In the genomic region with DNA sequence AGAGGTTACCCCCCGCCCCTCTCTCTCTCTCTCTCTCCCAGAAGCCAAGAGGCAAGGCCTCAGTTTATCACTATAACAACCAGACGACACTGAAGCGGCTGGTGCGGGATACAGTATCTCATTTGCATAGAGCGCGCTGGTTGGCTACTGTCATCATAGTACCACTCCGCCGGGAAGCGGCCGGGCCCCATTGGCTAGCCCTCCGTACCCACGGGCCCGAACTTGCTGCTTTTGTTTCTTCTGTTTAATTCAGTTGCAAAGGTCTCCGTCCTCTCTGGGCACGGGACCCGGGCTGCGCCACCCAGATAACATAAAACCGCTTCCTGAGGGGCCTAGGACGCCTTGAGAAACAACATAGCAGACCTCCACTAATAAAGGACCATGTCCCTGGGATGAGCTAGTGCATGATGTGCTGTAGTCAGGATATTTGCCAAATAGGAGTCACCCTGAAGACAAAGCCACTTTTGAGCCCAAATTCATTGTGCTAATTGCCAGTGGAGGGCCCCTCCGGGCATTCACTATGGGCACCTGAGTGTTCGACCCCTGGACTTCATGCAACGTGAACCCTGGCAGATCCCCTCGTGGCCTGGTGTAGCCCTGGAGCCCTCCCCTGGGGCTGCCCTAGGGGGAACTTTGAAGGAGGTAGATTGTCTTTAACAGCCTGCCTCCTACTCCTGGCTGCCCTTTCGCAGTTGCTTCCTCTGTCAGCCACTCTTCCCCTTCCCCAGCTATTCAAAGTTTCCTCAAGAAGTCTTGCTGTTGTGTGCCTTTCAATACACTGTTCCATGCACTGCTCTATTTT, we compare ENCODE assay signal across 8 cellular contexts. TPM values are rescaled to one million over a fixed set of nuclear protein-coding genes. Genes with fewer than 3 reads are reported as not detected.
DNase-seq lines count a peak whose midpoint lies in the region; ATAC-seq and TF ChIP-seq lines count a peak whose summit lies in the region.

PCYT1B (minus strand) TSS at position 91 of the 802 bp plus-strand sequence. CDS start 242 bp downstream, outside the sequence.

- H3K9me3 Mint-ChIP-seq in endodermal cell (no peaks in the 10 kb centered on the region), mesothelial cell of epicardium (no peaks in the 10 kb centered on the region)

- peak within 1 kb of the TSS; percentile 69 for H3K4me3 Mint-ChIP-seq in endodermal cell
- peak within 1 kb of the TSS; percentile 79 for H3K4me3 Mint-ChIP-seq in mesothelial cell of epicardium

- no peaks in the 10 kb centered on the region for H3K27me3 ChIP-seq in endodermal cell (ENCODE audit: control insufficient read depth, insufficient read depth, low read length, poor library complexity, severe bottlenecking)

- H3K27me3 Mint-ChIP-seq in endodermal cell (ENCODE audit: insufficient read depth), result peaks cover 11% of the 10 kb centered on the region
- H3K27me3 Mint-ChIP-seq in mesothelial cell of epicardium (ENCODE audit: low read depth), result no peaks in the 10 kb centered on the region

- H3K9me2 ChIP-seq in OCI-LY7 (ENCODE audit: insufficient read depth, low read length), result no peaks in the 10 kb centered on the region

- TF ChIP-seq CTCF in endodermal cell (conservative IDR thresholded peaks at IDR 0.05), result no peak
- no peak for TF ChIP-seq CTCF in mesothelial cell of epicardium (IDR thresholded peaks at IDR 0.05; ENCODE audit: unreplicated experiment)
- no peak for TF ChIP-seq CTCF in OCI-LY7 (conservative IDR thresholded peaks at IDR 0.05; ENCODE audit: low read length)

- H3K36me3 ChIP-seq in endodermal cell (ENCODE audit: control insufficient read depth, insufficient read depth, low read length) (no peaks in the 10 kb centered on the region), OCI-LY7 (ENCODE audit: insufficient read depth, low read length) (no peaks in the 10 kb centered on the region)

- no peaks in the 10 kb centered on the region for H3K36me3 Mint-ChIP-seq in endodermal cell (ENCODE audit: low read depth)
- no peaks in the 10 kb centered on the region for H3K36me3 Mint-ChIP-seq in mesothelial cell of epicardium

- H3K4me1 ChIP-seq in endodermal cell (ENCODE audit: control insufficient read depth, insufficient read depth, low read length) (no peaks in the 10 kb centered on the region), OCI-LY7 (ENCODE audit: insufficient read depth, low read length, poor library complexity, severe bottlenecking) (no peaks in the 10 kb centered on the region)

- H3K9ac ChIP-seq in endodermal cell (ENCODE audit: extremely low read depth, low read length, poor library complexity, severe bottlenecking), result peak within 1 kb of the TSS; percentile 34

- H3K9me3 ChIP-seq in endodermal cell (ENCODE audit: control insufficient read depth, low read length), result no peaks in the 10 kb centered on the region
- H3K9me3 ChIP-seq in OCI-LY7 (ENCODE audit: low read length), result no peaks in the 10 kb centered on the region

- no TSS peak for BruUV-seq in OCI-LY7 (replicated peaks; lab: Mats Ljungman, UMichigan)

- H3K4me3 ChIP-seq in endodermal cell (ENCODE audit: low read length), result peak within 1 kb of the TSS; percentile 80
- H3K4me3 ChIP-seq in OCI-LY7 (ENCODE audit: low read depth, low read length, poor library complexity, severe bottlenecking), result no peak within 1 kb of the TSS

- intact Hi-C loops in OCI-LY7 (cut with micrococcal nuclease; ENCODE audit: unreplicated experiment), result no loop called here

- no peaks in the 10 kb centered on the region for H4K20me1 ChIP-seq in OCI-LY7 (ENCODE audit: insufficient read depth, low read length)

- peak; percentile 79 to 92 for DNase-seq in NCI-H526 (lab: John Stamatoyannopoulos, UW)
- peak; percentile 32 for DNase-seq in activated T-cell treated with anti-CD3 and anti-CD28 coated beads for 1 hour (ENCODE audit: low read depth)
- DNase-seq in endodermal cell, result peak; percentile 98
- peak; percentile 74 to 85 for DNase-seq in mesothelial cell of epicardium (ENCODE audit: low spot score in 2 of 2, unreplicated experiment in 2 of 2)
- peak; percentile 6 for DNase-seq in stimulated activated CD8-positive, alpha-beta memory T cell treated with anti-CD3 and anti-CD28 coated beads, Interleukin-15, amount 100 ng/mL, for 24 hours (ENCODE audit: low read depth)
- no peak for DNase-seq in OCI-LY7 (ENCODE audit: low spot score)

- H3K4me2 ChIP-seq in OCI-LY7 (ENCODE audit: low read length), result no peak within 1 kb of the TSS

- H3K27ac Mint-ChIP-seq in endodermal cell, result peak within 1 kb of the TSS; percentile 96
- peak within 1 kb of the TSS; percentile 92 for H3K27ac Mint-ChIP-seq in mesothelial cell of epicardium

- POLR2A ChIA-PET in OCI-LY7 (lab: Charles Lee), result no interaction called here

- ATAC-seq in GM18498 (IDR thresholded peaks at IDR 0.05; ENCODE audit: unreplicated experiment) (peak; percentile 82), HG03159 (IDR thresholded peaks at IDR 0.05; ENCODE audit: unreplicated experiment) (peak; percentile 75)

- CTCF ChIA-PET in OCI-LY7 (lab: Charles Lee; ENCODE audit: unreplicated experiment), result no interaction called here

- peak within 1 kb of the TSS; percentile 73 for H3K27ac ChIP-seq in endodermal cell (ENCODE audit: low read depth, low read length)
- no peak within 1 kb of the TSS for H3K27ac ChIP-seq in OCI-LY7 (ENCODE audit: low read depth, low read length, poor library complexity, severe bottlenecking)

- no peaks in the 10 kb centered on the region for H3K79me2 ChIP-seq in OCI-LY7 (ENCODE audit: insufficient read depth, low read depth, low read length)

- 4 to 8% methylated on average over 2 to 23 of the region's 24 CpGs for WGBS in endodermal cell (ENCODE audit: insufficient coverage in 1 of 2, insufficient read length in 1 of 2), 2 experiments

- no peak within 1 kb of the TSS for H2AFZ ChIP-seq in OCI-LY7 (ENCODE audit: low read length)

- peaks cover 20% of the 10 kb centered on the region for H3K4me1 Mint-ChIP-seq in endodermal cell
- peaks cover 20% of the 10 kb centered on the region for H3K4me1 Mint-ChIP-seq in mesothelial cell of epicardium

RNA-seq across cellular contexts. Expression of gene PCYT1B, which starts in this region (rescaled TPM):
- 10 to 100 TPM; 11.3 to 16.0 TPM for total RNA-seq in endodermal cell
- 10.9 TPM for polyA plus RNA-seq in endodermal cell (2013, experiment 1 of 2)
- polyA plus RNA-seq in endodermal cell (2013, experiment 2 of 2), result 12.3 TPM
- total RNA-seq in mesothelial cell of epicardium, result 15.8 to 17.3 TPM (median 17.1 TPM) in 3 replicates
- not detected in 2 replicates for total RNA-seq in OCI-LY7 (2014; rRNA removed; shearing (Covaris generic))
- not detected in 2 replicates for total RNA-seq in OCI-LY7 (2022)

Comparison
In these comparisons a context has a peak if more than half of its experiments do, and no peak if none do; other contexts are left out.
1. RNA of gene PCYT1B (total RNA-seq): 15.8 to 17.3 TPM in mesothelial cell of epicardium and 11.3 to 16.0 TPM in endodermal cell; not detected in OCI-LY7; every median in the first group is over 10 times any median in the second.